In the genomic region with DNA sequence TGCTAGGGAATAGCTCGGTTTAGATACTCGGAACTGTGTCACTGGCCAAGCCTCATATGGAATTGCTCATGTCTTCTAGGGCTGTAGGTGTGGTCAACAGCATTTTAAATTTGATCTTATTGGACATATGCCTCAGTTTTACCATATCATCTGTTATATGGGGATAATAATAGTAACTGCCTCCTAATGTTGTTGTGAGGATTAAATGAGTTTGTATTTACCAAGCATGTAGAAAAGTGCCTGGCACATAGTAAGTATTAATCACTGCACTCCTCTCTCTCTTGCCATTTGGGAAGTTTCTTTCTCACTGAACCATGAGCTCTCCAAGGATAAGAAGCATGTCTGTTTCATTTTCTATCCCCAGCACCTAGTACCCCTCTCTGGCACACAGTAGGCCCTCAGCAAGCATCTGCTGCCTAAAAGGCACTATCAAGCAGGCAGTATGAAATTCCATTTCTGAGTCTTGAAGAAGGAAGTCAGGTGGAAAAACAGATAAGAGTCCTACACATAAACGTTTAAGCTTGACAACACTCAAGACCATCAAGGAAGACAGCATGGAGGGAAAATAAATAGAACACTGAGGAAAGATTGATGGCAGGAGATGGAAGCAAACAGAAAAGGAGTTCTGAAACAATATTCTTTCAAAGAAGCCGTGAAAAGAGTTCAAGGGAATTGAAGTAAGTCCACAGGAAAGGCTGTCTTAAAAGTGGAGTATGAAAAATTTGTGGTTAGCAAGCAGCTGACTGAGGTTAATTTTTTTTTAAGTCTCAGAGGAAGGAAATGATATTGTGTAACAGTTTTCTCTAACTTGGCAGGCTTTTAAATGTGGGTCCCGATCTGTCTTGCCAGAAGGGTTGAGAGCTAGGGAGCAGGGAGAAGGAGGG, we compare ENCODE assay signal across 8 cellular contexts. TPM values are rescaled to one million over a fixed set of nuclear protein-coding genes. Genes with fewer than 3 reads are reported as not detected.
DNase-seq lines count a peak whose midpoint lies in the region; FAIRE-seq and TF ChIP-seq lines count a peak whose summit lies in the region.

No MANE protein-coding gene starts in this region.

- no peaks in the 10 kb centered on the region for H3K9me3 Mint-ChIP-seq in activated T-cell treated with anti-CD3 and anti-CD28 coated beads, Interleukin-2, amount 50 U/mL, for 24 hours
- H3K9me3 Mint-ChIP-seq in endodermal cell, result no peaks in the 10 kb centered on the region

- H2AFZ ChIP-seq in mesenchymal stem cell (ENCODE audit: low read depth, low read length), result no peak overlapping the region

- no peak for DNase-seq in activated T-cell treated with anti-CD3 and anti-CD28 coated beads, Interleukin-2, amount 50 U/mL, for 24 hours
- no peak for DNase-seq in activated T-cell treated with anti-CD3 and anti-CD28 coated beads, Interleukin-2, amount 50 U/mL, for 48 hours
- peak; percentile 93 for DNase-seq in NOMO-1 treated with DMSO at 0.1 percent for 48 hours (lab: John Stamatoyannopoulos, UW; ENCODE audit: unreplicated experiment)
- peak; percentile 78 for DNase-seq in bronchial epithelial cell (ENCODE audit: low read depth)
- peak; percentile 86 for DNase-seq in mesenchymal stem cell
- no peak for DNase-seq in H7
- no peak for DNase-seq in endodermal cell
- no peak for DNase-seq in NCI-H2196 treated with DMSO at 0.1 percent for 48 hours (lab: John Stamatoyannopoulos, UW; ENCODE audit: unreplicated experiment)

- no peak overlapping the region for H4K91ac ChIP-seq in mesenchymal stem cell (ENCODE audit: low read length)

- H3K4ac ChIP-seq in mesenchymal stem cell (ENCODE audit: low read depth in 1 of 2, low read length in 2 of 2), result peak overlapping the region in 1 of 2 experiments; percentile 24

- H2BK120ac ChIP-seq in mesenchymal stem cell (ENCODE audit: low read depth, low read length), result peak overlapping the region; percentile 3

- no peak overlapping the region for H2BK5ac ChIP-seq in mesenchymal stem cell (ENCODE audit: low read depth, low read length, poor library complexity, severe bottlenecking)

- H3K27ac ChIP-seq in mesenchymal stem cell (ENCODE audit: low read length, poor library complexity, severe bottlenecking) (peak overlapping the region; percentile 76), endodermal cell (ENCODE audit: low read depth, low read length) (no peak overlapping the region)

- no peak overlapping the region for H3K4me3 ChIP-seq in bronchial epithelial cell (ENCODE audit: low read depth, low read length)
- H3K4me3 ChIP-seq in mesenchymal stem cell (ENCODE audit: insufficient read depth in 1 of 2, low read depth in 1 of 2, low read length in 2 of 2), result peak overlapping the region in 1 of 2 experiments; percentile 68
- H3K4me3 ChIP-seq in H7 (ENCODE audit: insufficient read depth, low read depth, low read length), result no peak overlapping the region
- no peak overlapping the region for H3K4me3 ChIP-seq in endodermal cell (ENCODE audit: low read length)

- H3K79me1 ChIP-seq in mesenchymal stem cell (replicated peaks; ENCODE audit: low read length, poor library complexity, severe bottlenecking), result peaks cover 4% of the 10 kb centered on the region

- H3K4me2 ChIP-seq in mesenchymal stem cell (ENCODE audit: low read length, poor library complexity, severe bottlenecking), result peak overlapping the region; percentile 59

- H3K14ac ChIP-seq in mesenchymal stem cell (ENCODE audit: low read length in 2 of 2), result no peak overlapping the region

- peak overlapping the region; percentile 36 for H3K4me3 Mint-ChIP-seq in activated T-cell treated with anti-CD3 and anti-CD28 coated beads, Interleukin-2, amount 50 U/mL, for 24 hours
- H3K4me3 Mint-ChIP-seq in endodermal cell, result no peak overlapping the region

- no peak overlapping the region for H2BK15ac ChIP-seq in mesenchymal stem cell (ENCODE audit: low read depth, poor library complexity, severe bottlenecking)

- no peak for FAIRE-seq in bronchial epithelial cell (lab: Jason Lieb, UNC)

- H3K4me1 ChIP-seq in mesenchymal stem cell (ENCODE audit: control insufficient read depth, insufficient read depth, low read depth, low read length), result peaks cover 2% of the 10 kb centered on the region
- no peaks in the 10 kb centered on the region for H3K4me1 ChIP-seq in endodermal cell (ENCODE audit: control insufficient read depth, insufficient read depth, low read length)

- TF ChIP-seq CTCF in bronchial epithelial cell (IDR thresholded peaks at IDR 0.05; ENCODE audit: insufficient read depth, low read length, severe bottlenecking) (no peak), endodermal cell (conservative IDR thresholded peaks at IDR 0.05) (no peak)

- H3K27me3 Mint-ChIP-seq in activated T-cell treated with anti-CD3 and anti-CD28 coated beads, Interleukin-2, amount 50 U/mL, for 24 hours, result no peaks in the 10 kb centered on the region
- H3K27me3 Mint-ChIP-seq in endodermal cell (ENCODE audit: insufficient read depth), result peaks cover 2% of the 10 kb centered on the region

- H3K9me3 ChIP-seq in mesenchymal stem cell (ENCODE audit: control insufficient read depth, low read length) (no peaks in the 10 kb centered on the region), endodermal cell (ENCODE audit: control insufficient read depth, low read length) (no peaks in the 10 kb centered on the region)

- H3K4me1 Mint-ChIP-seq in activated T-cell treated with anti-CD3 and anti-CD28 coated beads, Interleukin-2, amount 50 U/mL, for 24 hours (ENCODE audit: low read depth), result peaks cover 45% of the 10 kb centered on the region
- H3K4me1 Mint-ChIP-seq in endodermal cell, result peaks cover 19% of the 10 kb centered on the region

- no peak overlapping the region for H3K27ac Mint-ChIP-seq in activated T-cell treated with anti-CD3 and anti-CD28 coated beads, Interleukin-2, amount 50 U/mL, for 24 hours
- H3K27ac Mint-ChIP-seq in endodermal cell, result no peak overlapping the region

- no peak overlapping the region for H2AK5ac ChIP-seq in mesenchymal stem cell (ENCODE audit: low read length, severe bottlenecking)

- H3K9ac ChIP-seq in mesenchymal stem cell (ENCODE audit: low read length), result peak overlapping the region; percentile 83
- H3K9ac ChIP-seq in endodermal cell (ENCODE audit: extremely low read depth, low read length, poor library complexity, severe bottlenecking), result no peak overlapping the region

- H2BK12ac ChIP-seq in mesenchymal stem cell (ENCODE audit: low read length in 2 of 2), result peak overlapping the region; percentile 71 to 88

- H3K27me3 ChIP-seq in bronchial epithelial cell (ENCODE audit: control insufficient read depth, insufficient read depth, low read length), result no peaks in the 10 kb centered on the region
- no peaks in the 10 kb centered on the region for H3K27me3 ChIP-seq in mesenchymal stem cell (ENCODE audit: control insufficient read depth in 1 of 2, insufficient read depth in 1 of 2, low read length in 2 of 2)
- H3K27me3 ChIP-seq in H7 (ENCODE audit: control insufficient read depth, insufficient read depth, low read length), result no peaks in the 10 kb centered on the region
- H3K27me3 ChIP-seq in endodermal cell (ENCODE audit: control insufficient read depth, insufficient read depth, low read length, poor library complexity, severe bottlenecking), result no peaks in the 10 kb centered on the region

- WGBS in mesenchymal stem cell, result 50% methylated on average over 5 of the region's 5 CpGs
- WGBS in endodermal cell (ENCODE audit: insufficient coverage in 1 of 2, insufficient read length in 1 of 2), 2 experiments, result 81 to 84% methylated on average over 4 to 5 of the region's 5 CpGs

- H4K8ac ChIP-seq in mesenchymal stem cell (ENCODE audit: low read length), result peak overlapping the region; percentile 70

- H3K36me3 ChIP-seq in bronchial epithelial cell (ENCODE audit: control insufficient read depth, insufficient read depth, low read length) (peaks cover 2% of the 10 kb centered on the region), mesenchymal stem cell (ENCODE audit: control insufficient read depth in 1 of 2, insufficient read depth in 2 of 2, low read depth in 1 of 2, low read length in 2 of 2) (peaks cover 0 to 10% of the 10 kb centered on the region in 2 experiments), H7 (replicated peaks; ENCODE audit: control insufficient read depth, insufficient read depth, low read length) (peaks cover 2% of the 10 kb centered on the region), endodermal cell (ENCODE audit: control insufficient read depth, insufficient read depth, low read length) (peaks cover 2% of the 10 kb centered on the region)

- peaks cover 2% of the 10 kb centered on the region for H3K36me3 Mint-ChIP-seq in activated T-cell treated with anti-CD3 and anti-CD28 coated beads, Interleukin-2, amount 50 U/mL, for 24 hours (ENCODE audit: low read depth)
- peaks cover 7% of the 10 kb centered on the region for H3K36me3 Mint-ChIP-seq in endodermal cell (ENCODE audit: low read depth)

- H3K18ac ChIP-seq in mesenchymal stem cell (ENCODE audit: low read depth in 1 of 2, low read length in 2 of 2), result peak overlapping the region; percentile 77 to 81

- H3K23ac ChIP-seq in mesenchymal stem cell (ENCODE audit: low read length in 2 of 2), result no peak overlapping the region

RNA-seq across cellular contexts. Expression of gene ATP6V0A1, which starts 2.2 kb away (rescaled TPM):
- total RNA-seq in bronchial epithelial cell (20.0 and 54.2 TPM in 2 replicates), endodermal cell (10 to 100 TPM; 45.2 to 53.1 TPM)
- 39.0 TPM for polyA plus RNA-seq in mesenchymal stem cell (2013, experiment 1 of 2)
- polyA plus RNA-seq in mesenchymal stem cell (2013, experiment 2 of 2), result 40.2 TPM
- total RNA-seq in H7 (2014; rRNA removed; shearing (Covaris generic)), result 21.0 and 21.7 TPM in 2 replicates
- 47.2 TPM for polyA plus RNA-seq in endodermal cell (2013, experiment 1 of 2)
- polyA plus RNA-seq in endodermal cell (2013, experiment 2 of 2), result 34.8 TPM

RNA-seq across cellular contexts. Expression of gene CAVIN1, which starts 33.4 kb away (rescaled TPM):
- total RNA-seq in bronchial epithelial cell (126 and 159 TPM in 2 replicates), endodermal cell (1 to 10 TPM in 1 of 2 donors, under 1 TPM in 1; 0.51 to 3.1 TPM)
- 168 TPM for polyA plus RNA-seq in mesenchymal stem cell (2013, experiment 1 of 2)
- 165 TPM for polyA plus RNA-seq in mesenchymal stem cell (2013, experiment 2 of 2)
- total RNA-seq in H7 (2014; rRNA removed; shearing (Covaris generic)), result 18.6 and 26.9 TPM in 2 replicates
- polyA plus RNA-seq in endodermal cell (2013, experiment 1 of 2), result 8.4 TPM
- polyA plus RNA-seq in endodermal cell (2013, experiment 2 of 2), result 8.2 TPM

Comparison
In these comparisons a context has a peak if more than half of its experiments do, and no peak if none do; other contexts are left out.
1. DNase-seq: peak in NOMO-1 treated with DMSO at 0.1 percent for 48 hours (single experiment), bronchial epithelial cell (single experiment) and mesenchymal stem cell (single experiment); none in activated T-cell treated with anti-CD3 and anti-CD28 coated beads, Interleukin-2, amount 50 U/mL, for 24 hours (single experiment), activated T-cell treated with anti-CD3 and anti-CD28 coated beads, Interleukin-2, amount 50 U/mL, for 48 hours (0 of 2), H7 (single experiment), endodermal cell (single experiment) and NCI-H2196 treated with DMSO at 0.1 percent for 48 hours (single experiment).